34 cellular contexts compared by ENCODE assay signal in genomic region chr4:88093874-88094273, GRCh38.
"Had no signal": no experiment of that assay in that cellular context is flagged by ENCODE, and none has a peak within 500 bp of the region (broad histone marks: within the 10 kb centered on the region; RNA-seq: fewer than 3 reads in every experiment).

No MANE protein-coding gene starts in this region.

- H3K9me3 ChIP-seq: MG63 had no signal

- H3K36me3 ChIP-seq: MG63 had no signal

- DNase-seq: Karpas-422, Kasumi-1, MG63, MM.1S, MV-4-11, NCI-H1048, NCI-H1092, NCI-H1092 treated with DMSO at 0.1 percent for 48 hours, NCI-H1105, NCI-H1105 treated with DMSO at 0.1 percent for 48 hours, NCI-H1417, NCI-H1417 treated with DMSO at 0.1 percent for 48 hours, NCI-H1436, NCI-H1436 treated with DMSO at 0.1 percent for 48 hours, NCI-H146, NCI-H1694, NCI-H1694 treated with DMSO at 0.1 percent for 48 hours, NCI-H187, NCI-H187 treated with DMSO at 0.1 percent for 48 hours, NCI-H1930, NCI-H2029, NCI-H2029 treated with DMSO at 0.1 percent for 48 hours, NCI-H2081, NCI-H2081 treated with DMSO at 0.1 percent for 48 hours, NCI-H2107, NCI-H2171, NCI-H2171 treated with DMSO at 0.1 percent for 48 hours, NCI-H2227 treated with DMSO at 0.1 percent for 48 hours, NCI-H226, NCI-H345, NCI-H446, NCI-H446 treated with DMSO at 0.1 percent for 48 hours, NCI-H510A, NCI-H510A treated with DMSO at 0.1 percent for 48 hours had no signal

- H3K27me3 ChIP-seq: MG63 had no signal

- H3K4me3 ChIP-seq: MG63 had no signal
